In genomic region chr9:96382839-96383164, GRCh38 we compare ENCODE assay signal across 9 cellular contexts. TPM values are rescaled to one million over a fixed set of nuclear protein-coding genes. Genes with fewer than 3 reads are reported as not detected.
DNase-seq lines count a peak whose midpoint lies in the region; ATAC-seq and TF ChIP-seq lines count a peak whose summit lies in the region.
"Had no signal": no experiment of that assay in that cellular context is flagged by ENCODE, and none has a peak within 500 bp of the region (broad histone marks: within the 10 kb centered on the region; RNA-seq: fewer than 3 reads in every experiment).

No MANE protein-coding gene starts in this region.

- WGBS in mesenchymal stem cell, result 35% methylated on average over 7 of the region's 7 CpGs

- no peaks in the 10 kb centered on the region for H3K27me3 Mint-ChIP-seq in activated CD8-positive, alpha-beta memory T cell treated with anti-CD3 and anti-CD28 coated beads, Interleukin-2, amount 10 ng/mL, durations not matched to agents 7 days and 5 days

- H3K27me3 ChIP-seq in mesenchymal stem cell (ENCODE audit: control insufficient read depth in 1 of 2, insufficient read depth in 1 of 2, low read length in 2 of 2) (no peaks in the 10 kb centered on the region), tibial artery (no peaks in the 10 kb centered on the region)

- no peak overlapping the region for H3K18ac ChIP-seq in mesenchymal stem cell (ENCODE audit: low read depth in 1 of 2, low read length in 2 of 2)

- no peak for DNase-seq in activated CD8-positive, alpha-beta memory T cell treated with anti-CD3 and anti-CD28 coated beads, Interleukin-2, amount 10 ng/mL, durations not matched to agents 7 days and 5 days
- DNase-seq in activated CD8-positive, alpha-beta memory T cell treated with anti-CD3 and anti-CD28 coated beads, Interleukin-2, amount 50 U/mL, for 48 hours, result no peak
- peak; percentile 36 for DNase-seq in cerebellar cortex (ENCODE audit: low spot score)
- DNase-seq in mesenchymal stem cell, result no peak
- no peak for DNase-seq in tibial artery
- no peak for DNase-seq in central memory CD4-positive, alpha-beta T cell
- DNase-seq in OCI-M1 (lab: John Stamatoyannopoulos, UW), result no peak
- DNase-seq in SHP77 (lab: John Stamatoyannopoulos, UW), result no peak
- DNase-seq: DND-41 had no signal

- H3K9me3 Mint-ChIP-seq in activated CD8-positive, alpha-beta memory T cell treated with anti-CD3 and anti-CD28 coated beads, Interleukin-2, amount 10 ng/mL, durations not matched to agents 7 days and 5 days (ENCODE audit: low read depth), result no peaks in the 10 kb centered on the region

- peak overlapping the region; percentile 69 for H3K4me2 ChIP-seq in mesenchymal stem cell (ENCODE audit: low read length, poor library complexity, severe bottlenecking)

- peaks cover 28% of the 10 kb centered on the region for H3K4me1 Mint-ChIP-seq in activated CD8-positive, alpha-beta memory T cell treated with anti-CD3 and anti-CD28 coated beads, Interleukin-2, amount 10 ng/mL, durations not matched to agents 7 days and 5 days

- H3K9me3 ChIP-seq in mesenchymal stem cell (ENCODE audit: control insufficient read depth, low read length), result no peaks in the 10 kb centered on the region
- H3K9me3 ChIP-seq in tibial artery, result no peaks in the 10 kb centered on the region

- TF ChIP-seq CTCF in tibial artery (IDR thresholded peaks at IDR 0.05), result no peak

- H2BK5ac ChIP-seq in mesenchymal stem cell (ENCODE audit: low read depth, low read length, poor library complexity, severe bottlenecking), result no peak overlapping the region

- peak overlapping the region; percentile 83 to 97 for H3K4me3 ChIP-seq in mesenchymal stem cell (ENCODE audit: insufficient read depth in 1 of 2, low read depth in 1 of 2, low read length in 2 of 2)
- H3K4me3 ChIP-seq in tibial artery, result peak overlapping the region; percentile 80 to 87

- H3K4me3 Mint-ChIP-seq in activated CD8-positive, alpha-beta memory T cell treated with anti-CD3 and anti-CD28 coated beads, Interleukin-2, amount 10 ng/mL, durations not matched to agents 7 days and 5 days, result peak overlapping the region; percentile 76

- ATAC-seq in activated CD8-positive, alpha-beta memory T cell treated with anti-CD3 and anti-CD28 coated beads, Interleukin-2, amount 10 ng/mL, durations not matched to agents 7 days and 5 days, result no peak

- H3K4me1 ChIP-seq in mesenchymal stem cell (ENCODE audit: control insufficient read depth, insufficient read depth, low read depth, low read length) (peaks cover 12% of the 10 kb centered on the region), tibial artery (peaks cover 0 to 33% (median 10%) of the 10 kb centered on the region in 4 donors)

- H3K27ac Mint-ChIP-seq in activated CD8-positive, alpha-beta memory T cell treated with anti-CD3 and anti-CD28 coated beads, Interleukin-2, amount 10 ng/mL, durations not matched to agents 7 days and 5 days, result no peak overlapping the region

- peak overlapping the region; percentile 75 for H2AFZ ChIP-seq in mesenchymal stem cell (ENCODE audit: low read depth, low read length)

- no peak overlapping the region for H3K23ac ChIP-seq in mesenchymal stem cell (ENCODE audit: low read length in 2 of 2)

- no peak overlapping the region for H2AK5ac ChIP-seq in mesenchymal stem cell (ENCODE audit: low read length, severe bottlenecking)

- H3K14ac ChIP-seq in mesenchymal stem cell (ENCODE audit: low read length in 2 of 2), result no peak overlapping the region

- H3K4ac ChIP-seq in mesenchymal stem cell (ENCODE audit: low read depth in 1 of 2, low read length in 2 of 2), result no peak overlapping the region

- H3K36me3 ChIP-seq in mesenchymal stem cell (ENCODE audit: control insufficient read depth in 1 of 2, insufficient read depth in 2 of 2, low read depth in 1 of 2, low read length in 2 of 2) (peaks cover 9 to 14% of the 10 kb centered on the region in 2 experiments), tibial artery (peaks cover 0 to 17% (median 0%) of the 10 kb centered on the region in 3 donors)

- peak overlapping the region; percentile 64 for H3K27ac ChIP-seq in mesenchymal stem cell (ENCODE audit: low read length, poor library complexity, severe bottlenecking)
- H3K27ac ChIP-seq in tibial artery, result peak overlapping the region; percentile 91 to 92

- peaks cover 26% of the 10 kb centered on the region for H3K36me3 Mint-ChIP-seq in activated CD8-positive, alpha-beta memory T cell treated with anti-CD3 and anti-CD28 coated beads, Interleukin-2, amount 10 ng/mL, durations not matched to agents 7 days and 5 days

- H4K8ac ChIP-seq in mesenchymal stem cell (ENCODE audit: low read length), result peak overlapping the region; percentile 88

- peaks cover 11% of the 10 kb centered on the region for H3K79me1 ChIP-seq in mesenchymal stem cell (replicated peaks; ENCODE audit: low read length, poor library complexity, severe bottlenecking)

- H4K91ac ChIP-seq in mesenchymal stem cell (ENCODE audit: low read length), result no peak overlapping the region

- peak overlapping the region; percentile 88 for H3K9ac ChIP-seq in mesenchymal stem cell (ENCODE audit: low read length)

- H2BK120ac ChIP-seq in mesenchymal stem cell (ENCODE audit: low read depth, low read length), result no peak overlapping the region

- intact Hi-C loops in tibial artery (cut with DNase I; ENCODE audit: low total_unique reads), result no loop called here

- H2BK15ac ChIP-seq in mesenchymal stem cell (ENCODE audit: low read depth, poor library complexity, severe bottlenecking), result no peak overlapping the region

- no peak overlapping the region for H2BK12ac ChIP-seq in mesenchymal stem cell (ENCODE audit: low read length in 2 of 2)

- CTCF ChIA-PET in activated CD8-positive, alpha-beta memory T cell treated with anti-CD3 and anti-CD28 coated beads, Interleukin-2, amount 10 ng/mL, durations not matched to agents 7 days and 5 days (lab: Charles Lee), result interaction anchor here (1.7 to 2.0 kb wide), 2 partner anchors 55 to 184 kb away, joined by 4 to 7 read pairs; no protein-coding TSS in a partner anchor

RNA-seq across cellular contexts. Expression of gene SLC35D2, which starts 0.7 kb away (rescaled TPM):
- total RNA-seq in activated CD8-positive, alpha-beta memory T cell treated with anti-CD3 and anti-CD28 coated beads, Interleukin-2, amount 10 ng/mL, durations not matched to agents 7 days and 5 days, result 1 to 10 TPM; 5.3 to 6.7 TPM
- polyA plus RNA-seq in mesenchymal stem cell (2013, experiment 1 of 2), result 36.4 TPM
- polyA plus RNA-seq in mesenchymal stem cell (2013, experiment 2 of 2), result 37.6 TPM

RNA-seq across cellular contexts. Expression of gene ZNF367, which starts 35.4 kb away (rescaled TPM):
- 10 to 100 TPM; 31.2 to 36.3 TPM for total RNA-seq in activated CD8-positive, alpha-beta memory T cell treated with anti-CD3 and anti-CD28 coated beads, Interleukin-2, amount 10 ng/mL, durations not matched to agents 7 days and 5 days
- 0.66 TPM for polyA plus RNA-seq in mesenchymal stem cell (2013, experiment 1 of 2)
- polyA plus RNA-seq in mesenchymal stem cell (2013, experiment 2 of 2), result 0.62 TPM
